Comparison of ENCODE assay signal across 8 cellular contexts in the genomic region with DNA sequence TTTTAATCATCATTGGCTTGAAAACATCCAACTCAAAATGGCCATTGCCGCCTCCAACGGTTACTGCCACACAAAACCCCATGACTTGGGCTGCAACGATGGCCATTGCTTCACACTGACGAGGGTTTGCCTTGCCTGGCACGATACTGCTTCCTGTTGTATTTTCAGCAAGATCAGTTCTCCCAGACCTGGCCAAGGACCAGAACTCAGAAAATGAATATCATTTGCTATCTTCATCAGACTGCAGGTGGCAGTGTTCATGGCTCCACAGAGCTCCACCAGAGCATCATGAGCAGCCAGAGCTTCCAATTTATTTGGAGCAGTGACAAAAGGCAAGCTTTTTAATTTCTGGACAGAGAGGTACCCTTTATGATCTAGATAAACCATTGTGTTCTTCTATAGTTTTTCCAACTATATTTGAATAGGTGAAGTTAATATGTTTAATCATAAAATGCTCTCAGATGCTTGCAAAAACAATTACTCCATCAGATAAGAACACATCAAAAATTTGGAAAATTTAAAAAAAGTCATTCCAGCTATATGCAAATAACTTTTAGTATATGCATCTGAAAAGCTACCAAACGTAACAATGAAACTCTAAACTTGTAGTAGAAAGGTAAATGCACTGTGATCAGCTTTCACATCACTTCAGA. TPM values are rescaled to one million over a fixed set of nuclear protein-coding genes. Genes with fewer than 3 reads are reported as not detected.
DNase-seq lines count a peak whose midpoint lies in the region; ATAC-seq and TF ChIP-seq lines count a peak whose summit lies in the region.

No MANE protein-coding gene starts in this region.

- no peaks in the 10 kb centered on the region for H3K9me3 Mint-ChIP-seq in activated naive CD4-positive, alpha-beta T cell treated with anti-CD3 and anti-CD28 coated beads for 36 hours
- no peaks in the 10 kb centered on the region for H3K9me3 Mint-ChIP-seq in endothelial cell (ENCODE audit: unreplicated experiment)

- H3K27me3 ChIP-seq in HAP-1 (ENCODE audit: low read depth): no peaks in the 10 kb centered on the region

- H3K27ac Mint-ChIP-seq in activated naive CD4-positive, alpha-beta T cell treated with anti-CD3 and anti-CD28 coated beads for 36 hours: no peak overlapping the region
- H3K27ac Mint-ChIP-seq in endothelial cell (ENCODE audit: unreplicated experiment): no peak overlapping the region

- no peaks in the 10 kb centered on the region for H3K27me3 Mint-ChIP-seq in activated naive CD4-positive, alpha-beta T cell treated with anti-CD3 and anti-CD28 coated beads for 36 hours (ENCODE audit: low read depth)
- H3K27me3 Mint-ChIP-seq in endothelial cell (ENCODE audit: unreplicated experiment): no peaks in the 10 kb centered on the region

- TF ChIP-seq CTCF in endothelial cell (IDR thresholded peaks at IDR 0.05; ENCODE audit: unreplicated experiment): peak; percentile 42

- ATAC-seq in GM21447 (IDR thresholded peaks at IDR 0.05; ENCODE audit: unreplicated experiment): no peak

- in situ Hi-C loops in HAP-1 (cut with MboI; ENCODE audit: low sequenced_read_pairs): no loop called here

- no peaks in the 10 kb centered on the region; the same call in 1 of the 2 replicates for H3K4me1 ChIP-seq in HAP-1

- no peaks in the 10 kb centered on the region for H3K36me3 ChIP-seq in HAP-1 (replicated peaks)

- intact Hi-C loops in activated naive CD4-positive, alpha-beta T cell treated with anti-CD3 and anti-CD28 coated beads for 36 hours (cut with micrococcal nuclease): loop anchor here (1.0 kb wide), 1 partner anchor 468 kb away; no protein-coding TSS in a partner anchor

- H3K36me3 Mint-ChIP-seq in activated naive CD4-positive, alpha-beta T cell treated with anti-CD3 and anti-CD28 coated beads for 36 hours (ENCODE audit: low read depth): peaks cover 9% of the 10 kb centered on the region
- peaks cover 15% of the 10 kb centered on the region for H3K36me3 Mint-ChIP-seq in endothelial cell (ENCODE audit: low read depth, unreplicated experiment)

- H3K4me3 Mint-ChIP-seq in activated naive CD4-positive, alpha-beta T cell treated with anti-CD3 and anti-CD28 coated beads for 36 hours: no peak overlapping the region
- H3K4me3 Mint-ChIP-seq in endothelial cell (ENCODE audit: unreplicated experiment): no peak overlapping the region

- H3K4me1 Mint-ChIP-seq in activated naive CD4-positive, alpha-beta T cell treated with anti-CD3 and anti-CD28 coated beads for 36 hours (ENCODE audit: low read depth): peaks cover 7% of the 10 kb centered on the region
- peaks cover 3% of the 10 kb centered on the region for H3K4me1 Mint-ChIP-seq in endothelial cell (ENCODE audit: unreplicated experiment)

- CTCF ChIA-PET in activated naive CD4-positive, alpha-beta T cell treated with anti-CD3 and anti-CD28 coated beads for 36 hours (lab: Charles Lee): interaction anchor here (0.6 to 2.7 kb wide), 13 partner anchors 9 to 469 kb away, joined by 3 to 7 read pairs (median 4); partner anchors contain the start of genes AMACR and SLC45A2

- DNase-seq in activated naive CD4-positive, alpha-beta T cell treated with anti-CD3 and anti-CD28 coated beads for 36 hours: peak; percentile 41
- DNase-seq in activated naive CD4-positive, alpha-beta T cell treated with anti-CD3 and anti-CD28 coated beads, Interleukin-2, amount 50 U/mL, for 16 hours: no peak
- peak; percentile 48 to 57 for DNase-seq in HAP-1 (ENCODE audit: low spot score in 2 of 2)
- DNase-seq in NAMALWA (ENCODE audit: low spot score): peak; percentile 64
- peak; percentile 41 for DNase-seq in SKM-1 (lab: John Stamatoyannopoulos, UW; ENCODE audit: unreplicated experiment)
- DNase-seq in endothelial cell (ENCODE audit: low spot score): peak; percentile 38
- peak; percentile 76 for DNase-seq in midbrain (lab: John Stamatoyannopoulos, UW)

- H3K9me3 ChIP-seq in HAP-1: no peaks in the 10 kb centered on the region

- no peak overlapping the region for H3K4me3 ChIP-seq in HAP-1

RNA-seq across cellular contexts. Expression of gene AMACR, which starts 10.4 kb away (rescaled TPM):
- 10 to 100 TPM in 1 of 2 experiments, 1 to 10 TPM in 1; 8.6 to 10.1 TPM for total RNA-seq in activated naive CD4-positive, alpha-beta T cell treated with anti-CD3 and anti-CD28 coated beads for 36 hours
- total RNA-seq in endothelial cell (ENCODE audit: unreplicated experiment): 29.3 TPM

RNA-seq across cellular contexts. Expression of gene SLC45A2, which starts 13.0 kb away (rescaled TPM):
- total RNA-seq in activated naive CD4-positive, alpha-beta T cell treated with anti-CD3 and anti-CD28 coated beads for 36 hours: not detected
- 0.15 TPM for total RNA-seq in endothelial cell (ENCODE audit: unreplicated experiment)

RNA-seq across cellular contexts. Expression of gene C1QTNF3, which starts 45.6 kb away (rescaled TPM):
- 1 to 10 TPM; 1.1 to 1.7 TPM for total RNA-seq in activated naive CD4-positive, alpha-beta T cell treated with anti-CD3 and anti-CD28 coated beads for 36 hours
- total RNA-seq in endothelial cell (ENCODE audit: unreplicated experiment): 2.1 TPM
